29 cellular contexts compared by ENCODE assay signal in the genomic region with DNA sequence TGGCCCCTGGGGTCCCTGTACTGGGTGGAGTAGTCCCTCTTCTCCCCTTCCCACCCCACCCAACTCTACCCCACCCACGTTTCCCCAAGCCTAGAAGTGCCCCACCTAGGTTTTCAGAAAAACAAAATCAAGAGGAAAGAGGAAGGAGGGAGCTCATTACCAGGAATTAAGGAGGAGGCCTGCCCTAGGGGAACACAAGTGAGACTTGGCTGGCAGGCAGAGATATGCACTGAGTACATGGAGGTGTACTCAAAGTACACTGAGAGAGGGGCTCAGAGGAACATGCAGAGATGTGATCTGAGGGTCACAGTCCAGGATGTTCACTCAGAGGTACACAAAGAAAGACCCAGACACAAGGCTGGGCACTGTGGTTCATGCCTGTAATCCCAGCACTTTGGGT. TPM values are rescaled to one million over a fixed set of nuclear protein-coding genes. Genes with fewer than 3 reads are reported as not detected.
DNase-seq lines count a peak whose midpoint lies in the region; ATAC-seq and TF ChIP-seq lines count a peak whose summit lies in the region.
"Had no signal": no experiment of that assay in that cellular context is flagged by ENCODE, and none has a peak within 500 bp of the region (broad histone marks: within the 10 kb centered on the region; RNA-seq: fewer than 3 reads in every experiment).

No MANE protein-coding gene starts in this region.

- TF ChIP-seq POLR2A in suprapubic skin (IDR thresholded peaks at IDR 0.05) = no peak
- no peak for TF ChIP-seq POLR2A in testis (IDR thresholded peaks at IDR 0.05)

- DNase-seq in activated CD8-positive, alpha-beta T cell treated with anti-CD3 and anti-CD28 coated beads, Interleukin-2, amount 10 ng/mL, durations not matched to agents 7 days and 5 days = no peak
- no peak for DNase-seq in activated CD8-positive, alpha-beta T cell treated with anti-CD3 and anti-CD28 coated beads for 36 hours
- DNase-seq in RWPE1 (ENCODE audit: low spot score) = no peak
- no peak for DNase-seq in suprapubic skin (ENCODE audit: low spot score in 2 of 2)
- DNase-seq in testis = no peak
- no peak for DNase-seq in KBM-7
- no peak for DNase-seq in HCEC 1CT
- DNase-seq: activated CD8-positive, alpha-beta memory T cell treated with anti-CD3 and anti-CD28 coated beads, Interleukin-2, amount 50 U/mL, for 4 hours; activated naive CD4-positive, alpha-beta T cell treated with anti-CD3 and anti-CD28 coated beads, Interleukin-2, amount 50 U/mL, for 16 hours; AML-193; amygdala; brain microvascular endothelial cell; CD8-positive, alpha-beta T cell; GM23248; HFFc6; hippocampal formation; NCI-H1436; NCI-H2081; NCI-H2227 treated with DMSO at 0.1 percent for 48 hours; NCI-H526; psoas muscle; SK-N-SH; stimulated activated CD4-positive, alpha-beta T cell treated with anti-CD3 and anti-CD28 coated beads, Interleukin-4, amount 100 ng/mL, for 4 hours had no signal

- H3K4me3 Mint-ChIP-seq in activated CD8-positive, alpha-beta T cell treated with anti-CD3 and anti-CD28 coated beads, Interleukin-2, amount 10 ng/mL, durations not matched to agents 7 days and 5 days = no peak overlapping the region
- no peak overlapping the region for H3K4me3 Mint-ChIP-seq in activated CD8-positive, alpha-beta T cell treated with anti-CD3 and anti-CD28 coated beads for 36 hours
- H3K4me3 Mint-ChIP-seq: CD8-positive, alpha-beta T cell; HFFc6; type B pancreatic cell had no signal

- in situ Hi-C loops in KBM-7 (cut with MboI; ENCODE audit: low pct_unique_long_range_greater_than_20kb, low sequenced_read_pairs) = no loop called here

- H3K27me3 Mint-ChIP-seq in activated CD8-positive, alpha-beta T cell treated with anti-CD3 and anti-CD28 coated beads, Interleukin-2, amount 10 ng/mL, durations not matched to agents 7 days and 5 days (ENCODE audit: low read depth) = peaks cover 2% of the 10 kb centered on the region
- no peaks in the 10 kb centered on the region for H3K27me3 Mint-ChIP-seq in activated CD8-positive, alpha-beta T cell treated with anti-CD3 and anti-CD28 coated beads for 36 hours
- H3K27me3 Mint-ChIP-seq: type B pancreatic cell had no signal

- peaks cover 8% of the 10 kb centered on the region for H3K36me3 Mint-ChIP-seq in activated CD8-positive, alpha-beta T cell treated with anti-CD3 and anti-CD28 coated beads, Interleukin-2, amount 10 ng/mL, durations not matched to agents 7 days and 5 days (ENCODE audit: low read depth)
- H3K36me3 Mint-ChIP-seq in activated CD8-positive, alpha-beta T cell treated with anti-CD3 and anti-CD28 coated beads for 36 hours (ENCODE audit: low read depth) = no peaks in the 10 kb centered on the region
- H3K36me3 Mint-ChIP-seq: type B pancreatic cell had no signal

- H3K4me1 Mint-ChIP-seq in activated CD8-positive, alpha-beta T cell treated with anti-CD3 and anti-CD28 coated beads, Interleukin-2, amount 10 ng/mL, durations not matched to agents 7 days and 5 days (ENCODE audit: low read depth) = peaks cover 22% of the 10 kb centered on the region
- peaks cover 3% of the 10 kb centered on the region for H3K4me1 Mint-ChIP-seq in activated CD8-positive, alpha-beta T cell treated with anti-CD3 and anti-CD28 coated beads for 36 hours (ENCODE audit: low read depth)

- H3K4me1 ChIP-seq in suprapubic skin (peaks cover 64% of the 10 kb centered on the region), testis (peaks cover 5% of the 10 kb centered on the region)
- H3K4me1 ChIP-seq: gastroesophageal sphincter, psoas muscle had no signal

- H3K36me3 ChIP-seq in suprapubic skin = peaks cover 11% of the 10 kb centered on the region
- no peaks in the 10 kb centered on the region for H3K36me3 ChIP-seq in testis (ENCODE audit: low read depth, missing control alignments)
- H3K36me3 ChIP-seq: brain microvascular endothelial cell had no signal

- H3K9me3 ChIP-seq in suprapubic skin (no peaks in the 10 kb centered on the region), testis (no peaks in the 10 kb centered on the region)
- H3K9me3 ChIP-seq: gastroesophageal sphincter, psoas muscle, SK-N-SH had no signal

- TF ChIP-seq CTCF in activated CD8-positive, alpha-beta T cell treated with anti-CD3 and anti-CD28 coated beads for 36 hours (IDR thresholded peaks at IDR 0.05) = no peak
- TF ChIP-seq CTCF in RWPE1 (conservative IDR thresholded peaks at IDR 0.05; ENCODE audit: low read depth) (no peak), suprapubic skin (IDR thresholded peaks at IDR 0.05) (no peak), testis (IDR thresholded peaks at IDR 0.05) (no peak)

- TF ChIP-seq EP300 in suprapubic skin (IDR thresholded peaks at IDR 0.05) = no peak

- ATAC-seq in activated CD8-positive, alpha-beta T cell treated with anti-CD3 and anti-CD28 coated beads, Interleukin-2, amount 10 ng/mL, durations not matched to agents 7 days and 5 days = no peak
- ATAC-seq in activated CD8-positive, alpha-beta T cell treated with anti-CD3 and anti-CD28 coated beads for 36 hours = no peak
- peak; percentile 4 for ATAC-seq in esophagus mucosa
- ATAC-seq: CD8-positive, alpha-beta T cell; gastroesophageal sphincter; HepG2; psoas muscle had no signal

- no peaks in the 10 kb centered on the region for H3K9me3 Mint-ChIP-seq in activated CD8-positive, alpha-beta T cell treated with anti-CD3 and anti-CD28 coated beads, Interleukin-2, amount 10 ng/mL, durations not matched to agents 7 days and 5 days (ENCODE audit: insufficient read depth)
- H3K9me3 Mint-ChIP-seq in activated CD8-positive, alpha-beta T cell treated with anti-CD3 and anti-CD28 coated beads for 36 hours = no peaks in the 10 kb centered on the region
- H3K9me3 Mint-ChIP-seq: CD8-positive, alpha-beta T cell; HFFc6; type B pancreatic cell had no signal

- WGBS in suprapubic skin = 13% methylated on average over 1 of the region's 1 CpG
- WGBS in testis, 2 donors = 57 to 73% methylated on average over 1 of the region's 1 CpG

- no peaks in the 10 kb centered on the region for H3K27me3 ChIP-seq in suprapubic skin
- H3K27me3 ChIP-seq in testis = no peaks in the 10 kb centered on the region

- H3K4me3 ChIP-seq in suprapubic skin (peak overlapping the region; percentile 5), testis (no peak overlapping the region)
- H3K4me3 ChIP-seq: gastroesophageal sphincter, GM23248, psoas muscle had no signal

- intact Hi-C loops in activated CD8-positive, alpha-beta T cell treated with anti-CD3 and anti-CD28 coated beads for 36 hours (cut with micrococcal nuclease) = no loop called here
- intact Hi-C loops in testis (cut with DNase I; ENCODE audit: low total_unique reads) = no loop called here

- peak overlapping the region; percentile 67 for H3K27ac Mint-ChIP-seq in activated CD8-positive, alpha-beta T cell treated with anti-CD3 and anti-CD28 coated beads, Interleukin-2, amount 10 ng/mL, durations not matched to agents 7 days and 5 days
- H3K27ac Mint-ChIP-seq in activated CD8-positive, alpha-beta T cell treated with anti-CD3 and anti-CD28 coated beads for 36 hours = no peak overlapping the region
- H3K27ac Mint-ChIP-seq: CD8-positive, alpha-beta T cell; HFFc6; type B pancreatic cell had no signal

- H3K27ac ChIP-seq in RWPE1 (peak overlapping the region; percentile 22), suprapubic skin (peak overlapping the region; percentile 61), testis (no peak overlapping the region)
- H3K27ac ChIP-seq: brain microvascular endothelial cell, gastroesophageal sphincter, GM23248, psoas muscle, VCaP had no signal

- POLR2A ChIA-PET in activated CD8-positive, alpha-beta T cell treated with anti-CD3 and anti-CD28 coated beads, Interleukin-2, amount 10 ng/mL, durations not matched to agents 7 days and 5 days (lab: Charles Lee) = interaction anchor here (0.7 kb wide), 1 partner anchor 25 kb away, joined by 4 read pairs; no protein-coding TSS in a partner anchor
- POLR2A ChIA-PET in activated CD8-positive, alpha-beta T cell treated with anti-CD3 and anti-CD28 coated beads for 36 hours (lab: Charles Lee) = no interaction called here
- POLR2A ChIA-PET in RWPE1 (lab: Yijun Ruan, JAX; ENCODE audit: low non-redundant PET) = no interaction called here

- CTCF ChIA-PET in activated CD8-positive, alpha-beta T cell treated with anti-CD3 and anti-CD28 coated beads, Interleukin-2, amount 10 ng/mL, durations not matched to agents 7 days and 5 days (lab: Charles Lee) = interaction anchor here (1.2 to 2.2 kb wide), 4 partner anchors 10 to 29 kb away, joined by 6 to 9 read pairs (median 8); partner anchors contain the start of gene AQP3
- CTCF ChIA-PET in activated CD8-positive, alpha-beta T cell treated with anti-CD3 and anti-CD28 coated beads for 36 hours (lab: Charles Lee) = interaction anchor here (2.0 kb wide), 2 partner anchors 22 to 62 kb away, joined by 8 to 9 read pairs; no protein-coding TSS in a partner anchor
- CTCF ChIA-PET in RWPE1 (lab: Yijun Ruan, JAX) = interaction anchor here (1.0 kb wide), 1 partner anchor 10 kb away, joined by 3 read pairs; the partner anchor contains the start of gene AQP3

RNA-seq across cellular contexts. Expression of gene AQP3, which starts 10.2 kb away (rescaled TPM):
- total RNA-seq in activated CD8-positive, alpha-beta T cell treated with anti-CD3 and anti-CD28 coated beads, Interleukin-2, amount 10 ng/mL, durations not matched to agents 7 days and 5 days = 10 to 100 TPM; 29.9 to 31.4 TPM
- 1 to 10 TPM; 1.2 to 2.6 TPM for total RNA-seq in activated CD8-positive, alpha-beta T cell treated with anti-CD3 and anti-CD28 coated beads for 36 hours
- 1,467 TPM for total RNA-seq in esophagus mucosa
- total RNA-seq in suprapubic skin = 1,000 to 10,000 TPM; 1,277 to 1,951 (median 1,548) TPM
- total RNA-seq in testis = 1 to 10 TPM; 4.6 to 9.0 TPM
- 6.3 TPM for polyA plus RNA-seq in testis (ENCODE audit: insufficient read depth, low read depth, low replicate concordance)
- total RNA-seq: GM23248 had no signal

RNA-seq across cellular contexts. Expression of gene AQP7, which starts 34.9 kb away (rescaled TPM):
- total RNA-seq in activated CD8-positive, alpha-beta T cell treated with anti-CD3 and anti-CD28 coated beads, Interleukin-2, amount 10 ng/mL, durations not matched to agents 7 days and 5 days = not detected
- total RNA-seq in activated CD8-positive, alpha-beta T cell treated with anti-CD3 and anti-CD28 coated beads for 36 hours = not detected
- total RNA-seq in esophagus mucosa = 1.7 TPM
- 10 to 100 TPM in 2 of 4 donors, 1 to 10 TPM in 2; 2.1 to 66.5 (median 13.1) TPM for total RNA-seq in suprapubic skin
- 10 to 100 TPM; 19.1 to 37.6 TPM for total RNA-seq in testis
- polyA plus RNA-seq in testis (ENCODE audit: insufficient read depth, low read depth, low replicate concordance) = 55.6 TPM
- total RNA-seq: A673; CD8-positive, alpha-beta T cell; GM23248; HFFc6 had no signal
- polyA plus RNA-seq: GM23248 had no signal

RNA-seq across cellular contexts. Expression of gene NOL6, which starts 36.5 kb away (rescaled TPM):
- 10 to 100 TPM; 37.1 to 38.8 TPM for total RNA-seq in activated CD8-positive, alpha-beta T cell treated with anti-CD3 and anti-CD28 coated beads, Interleukin-2, amount 10 ng/mL, durations not matched to agents 7 days and 5 days
- total RNA-seq in activated CD8-positive, alpha-beta T cell treated with anti-CD3 and anti-CD28 coated beads for 36 hours = 10 to 100 TPM; 45.5 to 45.9 TPM
- total RNA-seq in esophagus mucosa (37.9 TPM), suprapubic skin (10 to 100 TPM; 40.4 to 50.4 (median 44.1) TPM), testis (10 to 100 TPM; 40.4 to 45.4 TPM)
- polyA plus RNA-seq in testis (ENCODE audit: insufficient read depth, low read depth, low replicate concordance) = 51.6 TPM

Comparison
In these comparisons a context has a peak if more than half of its experiments do, and no peak if none do; other contexts are left out.
1. H3K27ac ChIP-seq: peak in RWPE1 (single experiment) and suprapubic skin (single experiment); none in testis (0 of 2).
2. RNA of gene AQP3, which starts 10.2 kb away (total RNA-seq): 1,277 to 1,951 TPM in suprapubic skin and 1,467 TPM in esophagus mucosa (single experiment); 29.9 to 31.4 TPM in activated CD8-positive, alpha-beta T cell treated with anti-CD3 and anti-CD28 coated beads, Interleukin-2, amount 10 ng/mL, durations not matched to agents 7 days and 5 days, 4.6 to 9.0 TPM in testis and 1.2 to 2.6 TPM in activated CD8-positive, alpha-beta T cell treated with anti-CD3 and anti-CD28 coated beads for 36 hours; every median in the first group is over 10 times any median in the second.